In genomic region chr19:13155472-13156284, GRCh38 we compare ENCODE assay signal across 8 cellular contexts. TPM values are rescaled to one million over a fixed set of nuclear protein-coding genes. Genes with fewer than 3 reads are reported as not detected.
A peak's percentile ranks its signal among the peaks of the same experiment; 100 is the strongest.
DNase-seq lines count a peak whose midpoint lies in the region; ATAC-seq and FAIRE-seq lines count a peak whose summit lies in the region.

No MANE protein-coding gene starts in this region.

- peak overlapping the region; percentile 35 to 92 for H3K4ac ChIP-seq in mesenchymal stem cell (ENCODE audit: low read depth in 1 of 2, low read length in 2 of 2)

- H3K18ac ChIP-seq in mesenchymal stem cell (ENCODE audit: low read depth in 1 of 2, low read length in 2 of 2): peak overlapping the region; percentile 64 to 92

- H3K4me2 ChIP-seq in mesenchymal stem cell (ENCODE audit: low read length, poor library complexity, severe bottlenecking): peak overlapping the region; percentile 81

- CTCF ChIA-PET in activated CD8-positive, alpha-beta T cell treated with anti-CD3 and anti-CD28 coated beads, Interleukin-2, amount 10 ng/mL, durations not matched to agents 7 days and 5 days (lab: Charles Lee): interaction anchor here (0.7 to 3.7 kb wide), 12 partner anchors 9 to 107 kb away, joined by 3 to 29 read pairs (median 6); no protein-coding TSS in a partner anchor

- H3K27ac ChIP-seq in mesenchymal stem cell (ENCODE audit: low read length, poor library complexity, severe bottlenecking): peak overlapping the region; percentile 82

- in situ Hi-C loops in ACHN (cut with HindIII; ENCODE audit: low pct_ligation_motif_present, low pct_unique_long_range_greater_than_20kb, low sequenced_read_pairs): no loop called here

- peaks cover 8% of the 10 kb centered on the region in 2 experiments for H3K36me3 ChIP-seq in mesenchymal stem cell (ENCODE audit: control insufficient read depth in 1 of 2, insufficient read depth in 2 of 2, low read depth in 1 of 2, low read length in 2 of 2)

- H3K4me1 ChIP-seq in mesenchymal stem cell (ENCODE audit: control insufficient read depth, insufficient read depth, low read depth, low read length): peaks cover 18% of the 10 kb centered on the region

- peak overlapping the region in 1 of 2 experiments; percentile 54 for H2BK12ac ChIP-seq in mesenchymal stem cell (ENCODE audit: low read length in 2 of 2)

- under 1% methylated on average over 20 of the region's 55 CpGs for WGBS in mesenchymal stem cell

- peak overlapping the region; percentile 87 for H2BK15ac ChIP-seq in mesenchymal stem cell (ENCODE audit: low read depth, poor library complexity, severe bottlenecking)

- no peaks in the 10 kb centered on the region for H3K9me3 Mint-ChIP-seq in activated CD8-positive, alpha-beta T cell treated with anti-CD3 and anti-CD28 coated beads, Interleukin-2, amount 10 ng/mL, durations not matched to agents 7 days and 5 days (ENCODE audit: insufficient read depth)
- no peaks in the 10 kb centered on the region for H3K9me3 Mint-ChIP-seq in effector memory CD8-positive, alpha-beta T cell

- FAIRE-seq in GM19239 (lab: Jason Lieb, UNC): peak; percentile 52

- peaks cover 50% of the 10 kb centered on the region for H3K4me1 Mint-ChIP-seq in activated CD8-positive, alpha-beta T cell treated with anti-CD3 and anti-CD28 coated beads, Interleukin-2, amount 10 ng/mL, durations not matched to agents 7 days and 5 days (ENCODE audit: low read depth)
- peaks cover 45 to 46% of the 10 kb centered on the region in 2 donors for H3K4me1 Mint-ChIP-seq in effector memory CD8-positive, alpha-beta T cell (ENCODE audit: low read depth in 2 of 2)

- no peak overlapping the region for H4K91ac ChIP-seq in mesenchymal stem cell (ENCODE audit: low read length)

- no peak overlapping the region for H2BK5ac ChIP-seq in mesenchymal stem cell (ENCODE audit: low read depth, low read length, poor library complexity, severe bottlenecking)

- peak overlapping the region; percentile 11 for H2BK120ac ChIP-seq in mesenchymal stem cell (ENCODE audit: low read depth, low read length)

- H3K9ac ChIP-seq in mesenchymal stem cell (ENCODE audit: low read length): peak overlapping the region; percentile 100

- peak overlapping the region; percentile 91 for H2AK5ac ChIP-seq in mesenchymal stem cell (ENCODE audit: low read length, severe bottlenecking)

- no peaks in the 10 kb centered on the region for H3K27me3 ChIP-seq in mesenchymal stem cell (ENCODE audit: control insufficient read depth in 1 of 2, insufficient read depth in 1 of 2, low read length in 2 of 2)

- H3K27ac Mint-ChIP-seq in activated CD8-positive, alpha-beta T cell treated with anti-CD3 and anti-CD28 coated beads, Interleukin-2, amount 10 ng/mL, durations not matched to agents 7 days and 5 days: peak overlapping the region; percentile 94
- peak overlapping the region; percentile 100 for H3K27ac Mint-ChIP-seq in effector memory CD8-positive, alpha-beta T cell

- H3K4me3 ChIP-seq in mesenchymal stem cell (ENCODE audit: insufficient read depth in 1 of 2, low read depth in 1 of 2, low read length in 2 of 2): peak overlapping the region; percentile 39 to 91

- no peak overlapping the region for H2AFZ ChIP-seq in mesenchymal stem cell (ENCODE audit: low read depth, low read length)

- no peak overlapping the region for H4K8ac ChIP-seq in mesenchymal stem cell (ENCODE audit: low read length)

- peak; percentile 10 for ATAC-seq in activated CD8-positive, alpha-beta T cell treated with anti-CD3 and anti-CD28 coated beads, Interleukin-2, amount 10 ng/mL, durations not matched to agents 7 days and 5 days
- ATAC-seq in effector memory CD8-positive, alpha-beta T cell (replicated peaks): peak; percentile 35

- H3K36me3 Mint-ChIP-seq in activated CD8-positive, alpha-beta T cell treated with anti-CD3 and anti-CD28 coated beads, Interleukin-2, amount 10 ng/mL, durations not matched to agents 7 days and 5 days (ENCODE audit: low read depth): peaks cover 46% of the 10 kb centered on the region
- peaks cover 64% of the 10 kb centered on the region for H3K36me3 Mint-ChIP-seq in effector memory CD8-positive, alpha-beta T cell (ENCODE audit: insufficient read depth)

- peak overlapping the region in 1 of 2 experiments; percentile 89 for H3K23ac ChIP-seq in mesenchymal stem cell (ENCODE audit: low read length in 2 of 2)

- POLR2A ChIA-PET in activated CD8-positive, alpha-beta T cell treated with anti-CD3 and anti-CD28 coated beads, Interleukin-2, amount 10 ng/mL, durations not matched to agents 7 days and 5 days (lab: Charles Lee): interaction anchor here (0.6 to 3.3 kb wide), 26 partner anchors 11 to 1219 kb away, joined by 3 to 183 read pairs (median 4); partner anchors contain the start of gene NACC1

- DNase-seq in ACHN (peak; percentile 54), GM19239 (ENCODE audit: insufficient read length, low spot score) (no peak), NCI-H510A treated with DMSO at 0.1 percent for 48 hours (lab: John Stamatoyannopoulos, UW) (peak; percentile 63), mesenchymal stem cell (peak; percentile 96), NCI-H1930 (lab: John Stamatoyannopoulos, UW) (no peak)
- DNase-seq in activated CD8-positive, alpha-beta T cell treated with anti-CD3 and anti-CD28 coated beads, Interleukin-2, amount 10 ng/mL, durations not matched to agents 7 days and 5 days: peak; percentile 86
- DNase-seq in effector memory CD8-positive, alpha-beta T cell: peak; percentile 66 to 73 (median 72)
- peak; percentile 67 to 77 (median 75) for DNase-seq in stimulated activated naive CD4-positive, alpha-beta T cell (lab: John Stamatoyannopoulos, UW)

- no peak overlapping the region for H3K14ac ChIP-seq in mesenchymal stem cell (ENCODE audit: low read length in 2 of 2)

- peaks cover 2% of the 10 kb centered on the region for H3K27me3 Mint-ChIP-seq in activated CD8-positive, alpha-beta T cell treated with anti-CD3 and anti-CD28 coated beads, Interleukin-2, amount 10 ng/mL, durations not matched to agents 7 days and 5 days (ENCODE audit: low read depth)
- H3K27me3 Mint-ChIP-seq in effector memory CD8-positive, alpha-beta T cell: no peaks in the 10 kb centered on the region

- H3K79me1 ChIP-seq in mesenchymal stem cell (replicated peaks; ENCODE audit: low read length, poor library complexity, severe bottlenecking): no peaks in the 10 kb centered on the region

- H3K9me3 ChIP-seq in mesenchymal stem cell (ENCODE audit: control insufficient read depth, low read length): no peaks in the 10 kb centered on the region

- peak overlapping the region; percentile 99 for H3K4me3 Mint-ChIP-seq in activated CD8-positive, alpha-beta T cell treated with anti-CD3 and anti-CD28 coated beads, Interleukin-2, amount 10 ng/mL, durations not matched to agents 7 days and 5 days
- H3K4me3 Mint-ChIP-seq in effector memory CD8-positive, alpha-beta T cell: peak overlapping the region; percentile 94 to 99

RNA-seq across cellular contexts. Expression of gene IER2, which starts 5.5 kb away (rescaled TPM):
- 100 to 1,000 TPM; 203 to 210 TPM for total RNA-seq in activated CD8-positive, alpha-beta T cell treated with anti-CD3 and anti-CD28 coated beads, Interleukin-2, amount 10 ng/mL, durations not matched to agents 7 days and 5 days
- 135 TPM for polyA plus RNA-seq in mesenchymal stem cell (2013, experiment 1 of 2)
- polyA plus RNA-seq in mesenchymal stem cell (2013, experiment 2 of 2): 129 TPM

RNA-seq across cellular contexts. Expression of gene STX10, which starts 5.5 kb away (rescaled TPM):
- 10 to 100 TPM; 68.4 to 69.2 TPM for total RNA-seq in activated CD8-positive, alpha-beta T cell treated with anti-CD3 and anti-CD28 coated beads, Interleukin-2, amount 10 ng/mL, durations not matched to agents 7 days and 5 days
- 50.2 TPM for polyA plus RNA-seq in mesenchymal stem cell (2013, experiment 1 of 2)
- polyA plus RNA-seq in mesenchymal stem cell (2013, experiment 2 of 2): 53.2 TPM

RNA-seq across cellular contexts. Expression of gene NACC1, which starts 37.6 kb away (rescaled TPM):
- 10 to 100 TPM; 74.6 to 84.8 TPM for total RNA-seq in activated CD8-positive, alpha-beta T cell treated with anti-CD3 and anti-CD28 coated beads, Interleukin-2, amount 10 ng/mL, durations not matched to agents 7 days and 5 days
- 82.1 TPM for polyA plus RNA-seq in mesenchymal stem cell (2013, experiment 1 of 2)
- polyA plus RNA-seq in mesenchymal stem cell (2013, experiment 2 of 2): 85.0 TPM

RNA-seq across cellular contexts. Expression of gene TRMT1, which starts 39.1 kb away (rescaled TPM):
- total RNA-seq in activated CD8-positive, alpha-beta T cell treated with anti-CD3 and anti-CD28 coated beads, Interleukin-2, amount 10 ng/mL, durations not matched to agents 7 days and 5 days: 10 to 100 TPM; 59.8 to 60.3 TPM
- polyA plus RNA-seq in mesenchymal stem cell (2013, experiment 1 of 2): 20.0 TPM
- 16.9 TPM for polyA plus RNA-seq in mesenchymal stem cell (2013, experiment 2 of 2)

RNA-seq across cellular contexts. Expression of gene LYL1, which starts 53.0 kb away (rescaled TPM):
- total RNA-seq in activated CD8-positive, alpha-beta T cell treated with anti-CD3 and anti-CD28 coated beads, Interleukin-2, amount 10 ng/mL, durations not matched to agents 7 days and 5 days: 1 to 10 TPM; 3.3 to 3.8 TPM
- polyA plus RNA-seq in mesenchymal stem cell (2013, experiment 1 of 2): 0.68 TPM
- polyA plus RNA-seq in mesenchymal stem cell (2013, experiment 2 of 2): 0.79 TPM

Comparison
In these comparisons a context has a peak if more than half of its experiments do, and no peak if none do; other contexts are left out.
1. DNase-seq: peak in ACHN (single experiment), NCI-H510A treated with DMSO at 0.1 percent for 48 hours (single experiment), activated CD8-positive, alpha-beta T cell treated with anti-CD3 and anti-CD28 coated beads, Interleukin-2, amount 10 ng/mL, durations not matched to agents 7 days and 5 days (single experiment), effector memory CD8-positive, alpha-beta T cell (3 of 3), mesenchymal stem cell (single experiment) and stimulated activated naive CD4-positive, alpha-beta T cell (6 of 6); none in GM19239 (single experiment) and NCI-H1930 (0 of 2).